ENCODE assay signal across 9 cellular contexts in the genomic region with DNA sequence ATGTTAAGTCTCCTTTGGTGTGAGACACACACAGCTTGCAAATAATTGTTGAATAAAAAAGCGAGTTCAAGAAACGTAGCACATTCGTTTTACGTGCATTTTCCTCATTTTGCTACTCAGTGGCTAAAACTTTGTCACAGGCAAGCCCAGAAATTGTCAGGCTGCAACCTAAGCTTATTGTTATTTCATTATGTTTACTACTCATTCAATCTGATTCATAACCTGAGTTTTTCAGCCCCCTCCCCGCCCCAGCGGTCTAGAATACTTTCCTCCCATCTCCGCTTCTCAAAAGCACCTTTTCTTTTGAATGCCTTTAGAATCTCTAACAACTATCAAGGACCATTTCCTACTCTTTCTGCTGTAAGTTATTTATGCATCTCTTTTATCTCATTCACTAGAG. TPM values are rescaled to one million over a fixed set of nuclear protein-coding genes. Genes with fewer than 3 reads are reported as not detected.
A peak's percentile ranks its signal among the peaks of the same experiment; 100 is the strongest.
DNase-seq lines count a peak whose midpoint lies in the region; ATAC-seq and TF ChIP-seq lines count a peak whose summit lies in the region.
"Had no signal": no experiment of that assay in that cellular context is flagged by ENCODE, and none has a peak within 500 bp of the region (broad histone marks: within the 10 kb centered on the region; RNA-seq: fewer than 3 reads in every experiment).

No MANE protein-coding gene starts in this region.

- H3K4ac ChIP-seq in mesendoderm (ENCODE audit: low read depth, low read length) = no peak overlapping the region

- no peak overlapping the region for H3K18ac ChIP-seq in mesendoderm (ENCODE audit: low read length)

- H3K4me3 ChIP-seq in left ventricle myocardium inferior (peak overlapping the region; percentile 83), mesendoderm (ENCODE audit: low read length) (peak overlapping the region; percentile 91), uterus (peak overlapping the region; percentile 85 to 89)

- ATAC-seq in left ventricle myocardium superior (no peak), HG02852 (IDR thresholded peaks at IDR 0.05; ENCODE audit: unreplicated experiment) (no peak), GM18858 (IDR thresholded peaks at IDR 0.05; ENCODE audit: unreplicated experiment) (no peak)

- no peak for TF ChIP-seq POLR2A in uterus (IDR thresholded peaks at IDR 0.05)

- H2AK5ac ChIP-seq in mesendoderm (ENCODE audit: low read length) = no peak overlapping the region

- H3K23ac ChIP-seq in mesendoderm (ENCODE audit: low read length) = no peak overlapping the region

- H3K4me3 Mint-ChIP-seq in brain = peak overlapping the region; percentile 88 to 92 (median 91)

- H3K27ac ChIP-seq in left ventricle myocardium inferior (replicated peaks) = peak overlapping the region; percentile 97
- H3K27ac ChIP-seq in mesendoderm (ENCODE audit: low read depth, low read length) = no peak overlapping the region
- H3K27ac ChIP-seq in uterus = peak overlapping the region; percentile 77 to 88

- no peaks in the 10 kb centered on the region for H3K36me3 ChIP-seq in left ventricle myocardium inferior
- no peaks in the 10 kb centered on the region for H3K36me3 ChIP-seq in mesendoderm (ENCODE audit: control insufficient read depth, insufficient read depth, low read length)
- no peaks in the 10 kb centered on the region for H3K36me3 ChIP-seq in uterus

- H3K27me3 Mint-ChIP-seq in brain = peaks cover 19% of the 10 kb centered on the region

- peaks cover 50% of the 10 kb centered on the region for H3K4me1 Mint-ChIP-seq in brain

- H3K4me1 ChIP-seq in left ventricle myocardium inferior (peaks cover 68% of the 10 kb centered on the region), mesendoderm (ENCODE audit: control insufficient read depth, low read depth, low read length) (no peaks in the 10 kb centered on the region), uterus (peaks cover 4% of the 10 kb centered on the region in 2 donors)

- no peak overlapping the region for H2BK5ac ChIP-seq in mesendoderm (ENCODE audit: low read length)

- intact Hi-C loops in left ventricle myocardium inferior (cut with micrococcal nuclease) (no loop called here), left ventricle myocardium superior (cut with micrococcal nuclease) (no loop called here), uterus (cut with DNase I; ENCODE audit: low total_unique reads) (no loop called here)

- H3K27ac Mint-ChIP-seq in brain = peak overlapping the region; percentile 59 to 99 (median 98)

- H3K9me3 ChIP-seq in left ventricle myocardium inferior (replicated peaks) (no peaks in the 10 kb centered on the region), uterus (no peaks in the 10 kb centered on the region)
- H3K9me3 ChIP-seq: body of pancreas had no signal

- H3K9ac ChIP-seq in mesendoderm (ENCODE audit: low read length) = peak overlapping the region; percentile 96

- peaks cover 9% of the 10 kb centered on the region for H3K36me3 Mint-ChIP-seq in brain

- no peak overlapping the region for H4K5ac ChIP-seq in mesendoderm (ENCODE audit: low read length)

- no CpG with 5 or more reads among the region's 7 CpGs for WGBS in mesendoderm (ENCODE audit: extremely low coverage, insufficient coverage, low lambda C conversion rate)

- peak overlapping the region; percentile 98 for H3K56ac ChIP-seq in mesendoderm (ENCODE audit: low read length)

- DNase-seq in left ventricle myocardium inferior = no peak
- DNase-seq in left ventricle myocardium superior = no peak
- no peak for DNase-seq in mesendoderm
- no peak for DNase-seq in uterus
- no peak for DNase-seq in NCI-H446 treated with DMSO at 0.1 percent for 48 hours (lab: John Stamatoyannopoulos, UW)
- DNase-seq: body of pancreas had no signal

- no peak overlapping the region for H4K8ac ChIP-seq in mesendoderm (ENCODE audit: low read depth, low read length)

- peaks cover 45% of the 10 kb centered on the region for H3K79me2 ChIP-seq in mesendoderm (ENCODE audit: control insufficient read depth, insufficient read depth, low read length)

- TF ChIP-seq CTCF in left ventricle myocardium inferior (IDR thresholded peaks at IDR 0.05; ENCODE audit: borderline replicate concordance) (no peak), brain (conservative IDR thresholded peaks at IDR 0.05) (no peak), uterus (IDR thresholded peaks at IDR 0.05) (no peak)

- no peak overlapping the region for H2BK15ac ChIP-seq in mesendoderm (replicated peaks; ENCODE audit: low read depth)

- peaks cover 5% of the 10 kb centered on the region for H3K79me1 ChIP-seq in mesendoderm (ENCODE audit: low read length)

- no peaks in the 10 kb centered on the region for H3K27me3 ChIP-seq in left ventricle myocardium inferior (ENCODE audit: low read depth)
- H3K27me3 ChIP-seq in mesendoderm (ENCODE audit: insufficient read depth, low read length, poor library complexity) = peaks cover 3% of the 10 kb centered on the region
- no peaks in the 10 kb centered on the region for H3K27me3 ChIP-seq in uterus
- H3K27me3 ChIP-seq: body of pancreas had no signal

- H2BK120ac ChIP-seq in mesendoderm (ENCODE audit: low read depth, low read length) = no peak overlapping the region

- peak overlapping the region; percentile 89 for H3K4me2 ChIP-seq in mesendoderm (ENCODE audit: low read length)

- peaks cover 0 to 3% (median 0%) of the 10 kb centered on the region in 5 experiments for H3K9me3 Mint-ChIP-seq in brain

RNA-seq across cellular contexts. Expression of a gene that starts 1.1 kb away (rescaled TPM):
- total RNA-seq in left ventricle myocardium inferior (13.6 TPM), left ventricle myocardium superior (14.8 TPM), uterus (10 to 100 TPM in 3 of 4 donors, 1 to 10 TPM in 1; 7.2 to 42.9 (median 34.3) TPM)
- polyA plus RNA-seq in brain (ENCODE audit: insufficient read depth, low read depth, low replicate concordance) = 10.0 TPM
- polyA plus RNA-seq in mesendoderm (2013, experiment 1 of 2) = 102 TPM
- polyA plus RNA-seq in mesendoderm (2013, experiment 2 of 2) = 100 TPM
